ENCODE assay signal across 7 cellular contexts in the genomic region with DNA sequence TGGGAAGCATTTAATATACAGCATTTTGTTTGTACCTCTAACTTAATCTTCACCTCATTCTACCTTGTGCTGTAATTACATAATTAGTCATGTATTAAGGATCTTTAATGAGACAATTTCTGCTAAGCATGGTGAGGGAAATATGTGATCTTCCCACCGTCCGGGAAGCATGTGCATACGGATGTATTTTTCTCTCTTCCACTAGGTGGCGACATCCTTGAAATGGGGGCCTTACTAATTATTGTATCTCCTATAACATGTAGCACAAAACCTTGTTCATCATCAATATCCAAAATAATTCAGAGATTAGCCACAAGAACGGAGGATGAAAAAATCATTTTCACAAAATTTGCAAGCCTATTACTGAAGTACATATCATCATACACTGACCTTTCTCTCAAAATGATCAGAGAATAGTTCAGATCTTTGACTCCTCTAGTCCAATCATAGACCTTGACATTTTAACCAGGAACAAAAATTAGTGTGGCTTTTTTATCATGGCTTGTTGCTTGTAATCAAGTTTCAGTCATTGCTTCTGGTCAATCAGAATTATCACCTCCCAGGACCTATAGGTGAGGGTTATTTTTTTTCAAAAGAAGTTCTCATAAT.
A peak's percentile ranks its signal among the peaks of the same experiment; 100 is the strongest.
DNase-seq lines count a peak whose midpoint lies in the region; ATAC-seq and TF ChIP-seq lines count a peak whose summit lies in the region.

No MANE protein-coding gene starts in this region.

- 10% methylated on average over 5 of the region's 5 CpGs for WGBS in SK-N-SH (ENCODE audit: low lambda C conversion rate)
- WGBS in prostate gland = 33% methylated on average over 5 of the region's 5 CpGs

- no peaks in the 10 kb centered on the region for H3K79me2 ChIP-seq in SK-N-SH (ENCODE audit: insufficient read depth)

- H4K20me1 ChIP-seq in SK-N-SH (ENCODE audit: insufficient read depth) = no peaks in the 10 kb centered on the region

- no peak for TF ChIP-seq EP300 in SK-N-SH (IDR thresholded peaks at IDR 0.05; ENCODE audit: borderline replicate concordance in 1 of 2, low read depth in 1 of 2, low read length in 1 of 2)

- H3K27ac ChIP-seq in SK-N-SH (ENCODE audit: low read depth in 2 of 2, low read length in 1 of 2) (no peak overlapping the region), prostate gland (no peak overlapping the region)

- no peaks in the 10 kb centered on the region for H3K27me3 ChIP-seq in SK-N-SH (ENCODE audit: insufficient read depth)
- no peaks in the 10 kb centered on the region for H3K27me3 ChIP-seq in prostate gland (replicated peaks; ENCODE audit: insufficient read depth)

- peak; percentile 66 for TF ChIP-seq RAD21 in SK-N-SH (IDR thresholded peaks at IDR 0.05; ENCODE audit: low read length)

- H3K4me2 ChIP-seq in SK-N-SH = no peak overlapping the region

- no peaks in the 10 kb centered on the region for H3K9me2 ChIP-seq in SK-N-SH

- peak; percentile 88 for TF ChIP-seq CTCF in SK-N-SH (IDR thresholded peaks at IDR 0.05)
- TF ChIP-seq CTCF in fibroblast of the aortic adventitia (IDR thresholded peaks at IDR 0.05; ENCODE audit: insufficient read depth, low read length) = peak; percentile 80
- TF ChIP-seq CTCF in prostate gland (IDR thresholded peaks at IDR 0.05) = peak in 3 of 4 experiments; percentile 49 to 59 (median 56)

- no peaks in the 10 kb centered on the region for H3F3A ChIP-seq in SK-N-SH (replicated peaks; ENCODE audit: insufficient read depth)

- H3K36me3 ChIP-seq in SK-N-SH (replicated peaks in 1 of 2; ENCODE audit: control insufficient read depth in 1 of 2, insufficient read depth in 2 of 2, low read length in 1 of 2) (no peaks in the 10 kb centered on the region), prostate gland (no peaks in the 10 kb centered on the region)

- H3K9ac ChIP-seq in SK-N-SH = no peak overlapping the region

- H2AFZ ChIP-seq in SK-N-SH (ENCODE audit: low read depth) = no peak overlapping the region

- no peaks in the 10 kb centered on the region for H3K9me3 ChIP-seq in SK-N-SH
- H3K9me3 ChIP-seq in prostate gland = no peaks in the 10 kb centered on the region

- intact Hi-C loops in prostate gland (cut with DNase I) = no loop called here

- CTCF ChIA-PET in SK-N-SH (lab: Yijun Ruan, JAX) = interaction anchor here (0.6 to 2.7 kb wide), 33 partner anchors 8 to 636 kb away, joined by 3 to 19 read pairs (median 3); no protein-coding TSS in a partner anchor

- ATAC-seq in GM18909 (IDR thresholded peaks at IDR 0.05; ENCODE audit: poor library complexity, unreplicated experiment) (peak; percentile 73), HG03469 (IDR thresholded peaks at IDR 0.05; ENCODE audit: unreplicated experiment) (peak; percentile 65)

- 0 out of 4 replicates have a peak, but pooled peaks cover 0 to 4% of the 10 kb centered on the region in 2 experiments for H3K4me1 ChIP-seq in SK-N-SH (ENCODE audit: control insufficient read depth in 1 of 2, insufficient read depth in 2 of 2, low read depth in 1 of 2, low read length in 1 of 2)
- H3K4me1 ChIP-seq in prostate gland (replicated peaks) = no peaks in the 10 kb centered on the region

- no peak for TF ChIP-seq POLR2A in prostate gland (IDR thresholded peaks at IDR 0.05)

- DNase-seq in DMS53 treated with DMSO at 0.1 percent for 48 hours (lab: John Stamatoyannopoulos, UW; ENCODE audit: unreplicated experiment) = peak; percentile 1
- DNase-seq in SK-N-SH = peak; percentile 25
- DNase-seq in fibroblast of the aortic adventitia (ENCODE audit: low read depth) = peak; percentile 50
- peak; percentile 8 for DNase-seq in prostate gland (ENCODE audit: low spot score)
- no peak for DNase-seq in epidermal melanocyte (ENCODE audit: insufficient read length, low spot score)

- POLR2A ChIA-PET in SK-N-SH (lab: Yijun Ruan, JAX) = interaction anchor here (0.5 kb wide), 1 partner anchor 155 kb away, joined by 6 read pairs; no protein-coding TSS in a partner anchor

- H3K4me3 ChIP-seq in SK-N-SH (ENCODE audit: low read depth in 2 of 2, low read length in 1 of 2) (peak overlapping the region in 1 of 2 experiments; percentile 12; a peak in 1 of 4 replicates), fibroblast of the aortic adventitia (ENCODE audit: low read depth, low read length) (no peak overlapping the region), prostate gland (no peak overlapping the region)

TF ChIP-seq in SK-N-SH, 30 proteins besides CTCF, POLR2A, EP300 and RAD21:
- TF ChIP-seq, protein P1, sequence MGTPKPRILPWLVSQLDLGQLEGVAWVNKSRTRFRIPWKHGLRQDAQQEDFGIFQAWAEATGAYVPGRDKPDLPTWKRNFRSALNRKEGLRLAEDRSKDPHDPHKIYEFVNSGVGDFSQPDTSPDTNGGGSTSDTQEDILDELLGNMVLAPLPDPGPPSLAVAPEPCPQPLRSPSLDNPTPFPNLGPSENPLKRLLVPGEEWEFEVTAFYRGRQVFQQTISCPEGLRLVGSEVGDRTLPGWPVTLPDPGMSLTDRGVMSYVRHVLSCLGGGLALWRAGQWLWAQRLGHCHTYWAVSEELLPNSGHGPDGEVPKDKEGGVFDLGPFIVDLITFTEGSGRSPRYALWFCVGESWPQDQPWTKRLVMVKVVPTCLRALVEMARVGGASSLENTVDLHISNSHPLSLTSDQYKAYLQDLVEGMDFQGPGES (IDR thresholded peaks at IDR 0.05; ENCODE audit: low read depth, low read length) = no peak
- TF ChIP-seq USF1 (IDR thresholded peaks at IDR 0.05; ENCODE audit: borderline replicate concordance, low read depth) (no peak), GATA2 (CRISPR knock-in tag; IDR thresholded peaks at IDR 0.05) (no peak), SMC3 (IDR thresholded peaks at IDR 0.05; ENCODE audit: low read depth, low read length) (peak; percentile 71)
